ENCODE assay signal across 17 cellular contexts in genomic region chr15:58487724-58488120, GRCh38. TPM values are rescaled to one million over a fixed set of nuclear protein-coding genes. Genes with fewer than 3 reads are reported as not detected.
DNase-seq lines count a peak whose midpoint lies in the region; ATAC-seq and TF ChIP-seq lines count a peak whose summit lies in the region.
"Had no signal": no experiment of that assay in that cellular context is flagged by ENCODE, and none has a peak within 500 bp of the region (broad histone marks: within the 10 kb centered on the region; RNA-seq: fewer than 3 reads in every experiment).

No MANE protein-coding gene starts in this region.

- POLR2A ChIA-PET in IMR-90 (lab: Charles Lee; ENCODE audit: unreplicated experiment): no interaction called here

- H4K5ac ChIP-seq in IMR-90 (ENCODE audit: low read depth, low read length): no peak overlapping the region

- dilution Hi-C loops in IMR-90 (cut with HindIII; ENCODE audit: low sequenced_read_pairs, unreplicated experiment): no loop called here

- no peak overlapping the region for H2BK15ac ChIP-seq in IMR-90 (ENCODE audit: low read depth, low read length)

- no peaks in the 10 kb centered on the region for H3K27me3 ChIP-seq in IMR-90 (ENCODE audit: control insufficient read depth, insufficient read depth, low read length)
- no peaks in the 10 kb centered on the region for H3K27me3 ChIP-seq in WERI-Rb-1 (ENCODE audit: insufficient read depth, low read depth, severe bottlenecking)
- H3K27me3 ChIP-seq in trophoblast cell (ENCODE audit: insufficient read depth, low read length): no peaks in the 10 kb centered on the region
- H3K27me3 ChIP-seq: BE2C had no signal

- no peaks in the 10 kb centered on the region; the same call in 1 of the 2 replicates for H3K9me1 ChIP-seq in IMR-90 (ENCODE audit: insufficient read depth, low read length)

- no peak overlapping the region for H4K8ac ChIP-seq in IMR-90 (ENCODE audit: low read depth in 2 of 2, low read length in 2 of 2)
- no peak overlapping the region for H4K8ac ChIP-seq in trophoblast cell (ENCODE audit: low read depth, low read length)

- peak overlapping the region; percentile 41; the same call in 1 of the 2 replicates for H4K91ac ChIP-seq in IMR-90 (ENCODE audit: insufficient read depth, low read depth, low read length)
- no peak overlapping the region for H4K91ac ChIP-seq in trophoblast cell (ENCODE audit: low read depth, low read length)

- H3K14ac ChIP-seq in IMR-90 (replicated peaks; ENCODE audit: low read depth, low read length) (no peak overlapping the region), trophoblast cell (ENCODE audit: low read length) (no peak overlapping the region)

- BruUV-seq in IMR-90 (replicated peaks; lab: Mats Ljungman, UMichigan): no TSS peak

- H3K36me3 ChIP-seq in IMR-90 (ENCODE audit: control insufficient read depth, insufficient read depth, low read length) (no peaks in the 10 kb centered on the region), WERI-Rb-1 (no peaks in the 10 kb centered on the region), trophoblast cell (ENCODE audit: control insufficient read depth in 1 of 2, insufficient read depth in 2 of 2, low read length in 2 of 2) (no peaks in the 10 kb centered on the region)
- H3K36me3 ChIP-seq: BE2C had no signal

- CTCF ChIA-PET in IMR-90 (lab: Yijun Ruan, JAX): no interaction called here

- no peak overlapping the region for H2AK5ac ChIP-seq in IMR-90 (ENCODE audit: low read depth, low read length)
- no peak overlapping the region for H2AK5ac ChIP-seq in trophoblast cell (ENCODE audit: low read length)

- H2AFZ ChIP-seq in IMR-90 (replicated peaks; ENCODE audit: low read length, poor library complexity): no peak overlapping the region
- H2AFZ ChIP-seq in trophoblast cell (ENCODE audit: insufficient read depth, low read length, poor library complexity): no peak overlapping the region

- no peak for TF ChIP-seq POLR2A in IMR-90 (IDR thresholded peaks at IDR 0.05; ENCODE audit: low read depth, low read length)

- ATAC-seq in IMR-90 (ENCODE audit: low read depth) (no peak), GM21381 (IDR thresholded peaks at IDR 0.05; ENCODE audit: unreplicated experiment) (no peak), sciatic nerve (no peak)
- ATAC-seq: A549, HepG2, K562 had no signal

- TF ChIP-seq RAD21 in IMR-90 (IDR thresholded peaks at IDR 0.05; ENCODE audit: low read length): no peak

- H3K4me1 ChIP-seq in IMR-90 (ENCODE audit: control insufficient read depth, insufficient read depth, low read length): peaks cover 2% of the 10 kb centered on the region; the same call in 1 of the 2 replicates
- H3K4me1 ChIP-seq in trophoblast cell (ENCODE audit: control insufficient read depth in 1 of 2, insufficient read depth in 2 of 2, low read length in 2 of 2): peaks cover 7 to 10% of the 10 kb centered on the region in 2 experiments
- H3K4me1 ChIP-seq: A549 had no signal

- no peak overlapping the region for H3K56ac ChIP-seq in IMR-90 (ENCODE audit: extremely low read depth, insufficient read depth, low read length)

- DNase-seq in IMR-90 (no peak), NCI-H524 (lab: John Stamatoyannopoulos, UW) (peak; percentile 49 to 62), WERI-Rb-1 (no peak), trophoblast cell (peak; percentile 83 to 88), DMS114 treated with DMSO at 0.1 percent for 48 hours (lab: John Stamatoyannopoulos, UW; ENCODE audit: unreplicated experiment) (no peak), sciatic nerve (ENCODE audit: low spot score) (no peak), UCSD-AML1 (lab: John Stamatoyannopoulos, UW; ENCODE audit: unreplicated experiment) (no peak)
- DNase-seq: BE2C, DMS153, DMS79 treated with DMSO at 0.1 percent for 48 hours, EL, GOT3, H9 had no signal

- in situ Hi-C loops in IMR-90 (cut with MboI; ENCODE audit: low sequenced_read_pairs): no loop called here

- no peak overlapping the region for H4K12ac ChIP-seq in trophoblast cell (ENCODE audit: low read depth, low read length)

- H3K23ac ChIP-seq in IMR-90 (ENCODE audit: low read depth, low read length): no peak overlapping the region
- H3K23ac ChIP-seq in trophoblast cell (ENCODE audit: low read length): no peak overlapping the region

- no peaks in the 10 kb centered on the region for H4K20me1 ChIP-seq in IMR-90 (ENCODE audit: insufficient read depth, low read length)

- H3K9ac ChIP-seq in IMR-90 (ENCODE audit: low read depth, low read length) (no peak overlapping the region), trophoblast cell (ENCODE audit: low read length) (no peak overlapping the region)

- H3K79me2 ChIP-seq in trophoblast cell (ENCODE audit: control insufficient read depth, insufficient read depth, low read length, poor library complexity): no peaks in the 10 kb centered on the region

- H3K4me2 ChIP-seq in IMR-90 (ENCODE audit: low read depth, low read length) (no peak overlapping the region), trophoblast cell (ENCODE audit: low read length) (no peak overlapping the region)
- H3K4me2 ChIP-seq: A549 had no signal

- TF ChIP-seq CTCF in IMR-90 (conservative IDR thresholded peaks at IDR 0.05; ENCODE audit: low read depth, low read length): no peak
- TF ChIP-seq CTCF in WERI-Rb-1 (IDR thresholded peaks at IDR 0.05; ENCODE audit: low read depth, low read length): no peak

- H2BK20ac ChIP-seq in IMR-90 (ENCODE audit: low read depth, low read length): no peak overlapping the region

- H3K79me1 ChIP-seq in IMR-90 (ENCODE audit: low read depth in 1 of 2, low read length in 2 of 2): no peaks in the 10 kb centered on the region
- H3K79me1 ChIP-seq in trophoblast cell (ENCODE audit: low read length): no peaks in the 10 kb centered on the region

- H2BK5ac ChIP-seq in IMR-90 (ENCODE audit: low read depth, low read length, poor library complexity, severe bottlenecking) (no peak overlapping the region), trophoblast cell (ENCODE audit: low read depth, low read length, poor library complexity) (no peak overlapping the region)

- H3K27ac ChIP-seq in IMR-90 (ENCODE audit: insufficient read depth, low read length): no peak overlapping the region
- H3K27ac ChIP-seq in WERI-Rb-1: peak overlapping the region; percentile 25
- no peak overlapping the region for H3K27ac ChIP-seq in trophoblast cell (ENCODE audit: low read depth, low read length)
- H3K27ac ChIP-seq: A549 had no signal

- no peak overlapping the region for H2BK120ac ChIP-seq in IMR-90 (ENCODE audit: low read depth, low read length)
- H2BK120ac ChIP-seq in trophoblast cell (ENCODE audit: insufficient read depth, low read length, poor library complexity): no peak overlapping the region

- H3K9me3 ChIP-seq in IMR-90 (ENCODE audit: control insufficient read depth, insufficient read depth, low read length): peaks cover 11% of the 10 kb centered on the region
- H3K9me3 ChIP-seq in WERI-Rb-1 (ENCODE audit: severe bottlenecking): peaks cover 15% of the 10 kb centered on the region
- peaks cover 4% of the 10 kb centered on the region for H3K9me3 ChIP-seq in trophoblast cell (ENCODE audit: insufficient read depth, low read depth, low read length)
- H3K9me3 ChIP-seq: BE2C had no signal

- intact Hi-C loops in IMR-90 (cut with micrococcal nuclease): no loop called here
- intact Hi-C loops in sciatic nerve (cut with DNase I): no loop called here

- 0 out of 2 replicates have a peak overlapping the region, but pooled peaks have one; percentile 27 for H3K4ac ChIP-seq in IMR-90 (ENCODE audit: low read depth, low read length)
- no peak overlapping the region for H3K4ac ChIP-seq in trophoblast cell (ENCODE audit: low read depth, low read length)

- H3K18ac ChIP-seq in IMR-90 (ENCODE audit: low read depth, low read length) (no peak overlapping the region), trophoblast cell (ENCODE audit: low read length) (no peak overlapping the region)

- H3K4me3 ChIP-seq in IMR-90 (ENCODE audit: insufficient read depth, low read depth, low read length) (no peak overlapping the region), WERI-Rb-1 (ENCODE audit: low read depth, low read length) (no peak overlapping the region), trophoblast cell (ENCODE audit: low read depth, low read length) (no peak overlapping the region)
- H3K4me3 ChIP-seq: A549, K562 had no signal

- no peak overlapping the region for H2BK12ac ChIP-seq in trophoblast cell (ENCODE audit: low read length)

- H2AK9ac ChIP-seq in IMR-90 (replicated peaks; ENCODE audit: low read depth, low read length, poor library complexity): no peak overlapping the region

- WGBS in IMR-90 (ENCODE audit: extremely low coverage in 2 of 2, insufficient read length in 1 of 2), 2 experiments: no CpG with 5 or more reads among the region's 3 CpGs
- WGBS in trophoblast cell (ENCODE audit: extremely low coverage, insufficient coverage, insufficient read length): no CpG with 5 or more reads among the region's 3 CpGs

TF ChIP-seq in IMR-90, 13 proteins besides CTCF, POLR2A, EP300 and RAD21:
- TF ChIP-seq RFX5 (IDR thresholded peaks at IDR 0.05; ENCODE audit: low read depth, low read length) (no peak), NFE2L2 (IDR thresholded peaks at IDR 0.05; ENCODE audit: low read depth, low read length) (no peak), CEBPB (IDR thresholded peaks at IDR 0.05; ENCODE audit: low read depth, low read length) (no peak), BHLHE40 (IDR thresholded peaks at IDR 0.05; ENCODE audit: low read depth, low read length) (no peak), MAZ (IDR thresholded peaks at IDR 0.05; ENCODE audit: borderline replicate concordance, low read depth, low read length) (no peak), MAFK (IDR thresholded peaks at IDR 0.05; ENCODE audit: low read depth, low read length) (no peak), FOS (IDR thresholded peaks at IDR 0.05; ENCODE audit: low read depth, low read length) (no peak), RCOR1 (IDR thresholded peaks at IDR 0.05; ENCODE audit: insufficient replicate concordance, low read length) (no peak), USF2 (IDR thresholded peaks at IDR 0.05; ENCODE audit: low read depth, low read length) (no peak), SMC3 (IDR thresholded peaks at IDR 0.05; ENCODE audit: low read depth, low read length) (no peak)

RNA-seq across cellular contexts. Expression of gene LIPC, which starts 55.9 kb away (rescaled TPM):
- under 0.01 TPM in 1 of 2 replicates, not detected in the other for total RNA-seq in IMR-90 (2012; rRNA removed)
- polyA plus RNA-seq in IMR-90 (2012; rRNA removed): 0.07 and 0.14 TPM in 2 replicates
- 0.05 and 0.19 TPM in 2 replicates for polyA plus RNA-seq in IMR-90 (2012; cell fraction: cytosol; rRNA removed)
- 0.12 TPM in 1 of 2 replicates, not detected in the other for polyA plus RNA-seq in IMR-90 (2012; cell fraction: nucleus; rRNA removed; ENCODE audit: low replicate concordance)
- 0.05 and 0.07 TPM in 2 replicates for polyA plus RNA-seq in trophoblast cell (2013)
- 24.4 TPM for total RNA-seq in sciatic nerve
- total RNA-seq: H9 had no signal

Comparison
In these comparisons a context has a peak if more than half of its experiments do, and no peak if none do; other contexts are left out.
1. DNase-seq: peak in NCI-H524 (2 of 2) and trophoblast cell (2 of 2); none in IMR-90 (single experiment), WERI-Rb-1 (single experiment), DMS114 treated with DMSO at 0.1 percent for 48 hours (single experiment), sciatic nerve (single experiment) and UCSD-AML1 (single experiment).
2. RNA of gene LIPC, which starts 55.9 kb away (total RNA-seq): 24.4 TPM in sciatic nerve (single experiment); under 0.01 TPM in IMR-90; every median in the first group is over 10 times any median in the second.